ENCODE assay signal across 22 cellular contexts in genomic region chr4:2695661-2696060, GRCh38.
"Had no signal": no experiment of that assay in that cellular context is flagged by ENCODE, and none has a peak within 500 bp of the region (broad histone marks: within the 10 kb centered on the region; RNA-seq: fewer than 3 reads in every experiment).

No MANE protein-coding gene starts in this region.

- H3K9me3 ChIP-seq: body of pancreas, gastroesophageal sphincter, testis, uterus had no signal

- H3K27me3 Mint-ChIP-seq: activated CD4-positive, alpha-beta T cell treated with anti-CD3 and anti-CD28 coated beads, Interleukin-2, amount 10 ng/mL, durations not matched to agents 7 days and 5 days; activated naive CD8-positive, alpha-beta T cell treated with anti-CD3 and anti-CD28 coated beads, Interleukin-2, amount 10 ng/mL, durations not matched to agents 7 days and 5 days had no signal

- ATAC-seq: body of pancreas, gastroesophageal sphincter, sciatic nerve had no signal

- H3K27ac Mint-ChIP-seq: activated CD4-positive, alpha-beta T cell treated with anti-CD3 and anti-CD28 coated beads, Interleukin-2, amount 10 ng/mL, durations not matched to agents 7 days and 5 days; activated naive CD8-positive, alpha-beta T cell treated with anti-CD3 and anti-CD28 coated beads, Interleukin-2, amount 10 ng/mL, durations not matched to agents 7 days and 5 days; nephron progenitor cell had no signal

- H3K4me1 Mint-ChIP-seq: activated CD4-positive, alpha-beta T cell treated with anti-CD3 and anti-CD28 coated beads, Interleukin-2, amount 10 ng/mL, durations not matched to agents 7 days and 5 days; activated naive CD8-positive, alpha-beta T cell treated with anti-CD3 and anti-CD28 coated beads, Interleukin-2, amount 10 ng/mL, durations not matched to agents 7 days and 5 days had no signal

- H3K4me3 Mint-ChIP-seq: activated CD4-positive, alpha-beta T cell treated with anti-CD3 and anti-CD28 coated beads, Interleukin-2, amount 10 ng/mL, durations not matched to agents 7 days and 5 days; activated naive CD8-positive, alpha-beta T cell treated with anti-CD3 and anti-CD28 coated beads, Interleukin-2, amount 10 ng/mL, durations not matched to agents 7 days and 5 days; nephron progenitor cell; stimulated activated effector memory CD8-positive, alpha-beta T cell treated with anti-CD3 and anti-CD28 coated beads, Interleukin-12 subunit alpha, Interleukin-12 subunit beta, amount 100 ng/mL, for 72 hours had no signal

- DNase-seq: activated CD4-positive, alpha-beta T cell treated with anti-CD3 and anti-CD28 coated beads, Interleukin-2, amount 10 ng/mL, durations not matched to agents 7 days and 5 days; activated CD4-positive, CD25-positive, alpha-beta regulatory T cell treated with anti-CD3 and anti-CD28 coated beads, Interleukin-2, amount 50 U/mL, for 72 hours; activated CD8-positive, alpha-beta memory T cell treated with anti-CD3 and anti-CD28 coated beads, Interleukin-2, amount 50 U/mL, for 48 hours; activated naive CD4-positive, alpha-beta T cell treated with Interleukin-2 at 50 U/mL for 16 hours; activated naive CD8-positive, alpha-beta T cell treated with anti-CD3 and anti-CD28 coated beads, Interleukin-2, amount 10 ng/mL, durations not matched to agents 7 days and 5 days; activated T-cell treated with anti-CD3 and anti-CD28 coated beads, Interleukin-2, amount 50 U/mL, for 48 hours; body of pancreas; cortex of kidney; hypothalamus; small intestine; stimulated activated CD4-positive, alpha-beta T cell treated with anti-CD3 and anti-CD28 coated beads, Interleukin-2, amount 100 ng/mL, for 24 hours; testis; trophoblast cell; uterus had no signal

- H3K36me3 ChIP-seq: uterus had no signal

- H3K27ac ChIP-seq: body of pancreas, cardiac muscle cell, epithelial cell of prostate, gastroesophageal sphincter, parathyroid adenoma, testis, uterus, VCaP had no signal

- H3K9me3 Mint-ChIP-seq: activated CD4-positive, alpha-beta T cell treated with anti-CD3 and anti-CD28 coated beads, Interleukin-2, amount 10 ng/mL, durations not matched to agents 7 days and 5 days; activated naive CD8-positive, alpha-beta T cell treated with anti-CD3 and anti-CD28 coated beads, Interleukin-2, amount 10 ng/mL, durations not matched to agents 7 days and 5 days; nephron progenitor cell; stimulated activated effector memory CD8-positive, alpha-beta T cell treated with anti-CD3 and anti-CD28 coated beads, Interleukin-12 subunit alpha, Interleukin-12 subunit beta, amount 100 ng/mL, for 72 hours had no signal

- H3K9ac ChIP-seq: parathyroid adenoma had no signal

- H2AFZ ChIP-seq: parathyroid adenoma had no signal

- H3K4me1 ChIP-seq: body of pancreas, gastroesophageal sphincter, testis, uterus had no signal

- H3K79me2 ChIP-seq: parathyroid adenoma had no signal

- H3K27me3 ChIP-seq: body of pancreas, cardiac muscle cell, gastroesophageal sphincter, testis, uterus had no signal

- H3K4me3 ChIP-seq: body of pancreas, cardiac muscle cell, gastroesophageal sphincter, testis, uterus had no signal
